8 cellular contexts compared by ENCODE assay signal in genomic region chr2:47905454-47906260, GRCh38. TPM values are rescaled to one million over a fixed set of nuclear protein-coding genes. Genes with fewer than 3 reads are reported as not detected.
DNase-seq lines count a peak whose midpoint lies in the region; ATAC-seq, FAIRE-seq and TF ChIP-seq lines count a peak whose summit lies in the region.

No MANE protein-coding gene starts in this region.

- peak overlapping the region; percentile 90 for H3K4me3 ChIP-seq in A549
- H3K4me3 ChIP-seq in neutrophil (ENCODE audit: low read depth in 1 of 2, low read length in 1 of 2), result peak overlapping the region; percentile 91 to 92
- peak overlapping the region; percentile 56 to 96 (median 93) for H3K4me3 ChIP-seq in thyroid gland (replicated peaks in 1 of 3)

- H3K27ac ChIP-seq in A549 (peak overlapping the region; percentile 98 to 99), RWPE1 (peak overlapping the region; percentile 99), neutrophil (peak overlapping the region; percentile 99), thyroid gland (peak overlapping the region; percentile 99)

- intact Hi-C loops in thyroid gland (cut with DNase I), result loop anchor here (5.0 kb wide), 2 partner anchors 123 to 202 kb away; partner anchors contain the start of gene MSH6

- TF ChIP-seq EP300 in A549 (IDR thresholded peaks at IDR 0.05), result no peak

- peak in 1 of 2 experiments; percentile 81 for DNase-seq in A549 (ENCODE audit: low read depth in 1 of 2, low spot score in 1 of 2)
- DNase-seq in RWPE1 (ENCODE audit: low spot score), result no peak
- DNase-seq in activated naive CD4-positive, alpha-beta T cell (lab: John Stamatoyannopoulos, UW), result peak; percentile 20 to 61 (median 36)
- DNase-seq in frontal cortex (ENCODE audit: low spot score in 2 of 2), result peak; percentile 36 to 60
- DNase-seq in thyroid gland, result peak; percentile 60 to 65

- no peak for FAIRE-seq in A549 (lab: Jason Lieb, UNC)
- no peak for FAIRE-seq in frontal cortex (lab: Jason Lieb, UNC)

- no peaks in the 10 kb centered on the region for H3K9me3 ChIP-seq in A549
- no peaks in the 10 kb centered on the region for H3K9me3 ChIP-seq in neutrophil
- H3K9me3 ChIP-seq in thyroid gland, result no peaks in the 10 kb centered on the region

- H3K27me3 ChIP-seq in neutrophil, result no peaks in the 10 kb centered on the region
- H3K27me3 ChIP-seq in thyroid gland, result no peaks in the 10 kb centered on the region

- POLR2A ChIA-PET in A549 (lab: Yijun Ruan, JAX) (interaction anchor here (0.6 kb wide), 2 partner anchors 65 to 820 kb away, joined by 5 to 6 read pairs; no protein-coding TSS in a partner anchor), RWPE1 (lab: Yijun Ruan, JAX; ENCODE audit: low non-redundant PET) (no interaction called here)

- TF ChIP-seq RAD21 in A549 (conservative IDR thresholded peaks at IDR 0.05 in 1 of 2, IDR thresholded peaks at IDR 0.05 in 1 of 2), result no peak

- WGBS in A549 (ENCODE audit: missing lambda C conversion rate), result 2% methylated on average over 34 of the region's 95 CpGs
- WGBS in thyroid gland, 2 donors, result 1% methylated on average over 50 to 55 of the region's 95 CpGs

- H3K36me3 ChIP-seq in neutrophil (no peaks in the 10 kb centered on the region), thyroid gland (no peaks in the 10 kb centered on the region)

- H3K4me1 ChIP-seq in A549 (peaks cover 22% of the 10 kb centered on the region), neutrophil (ENCODE audit: control insufficient read depth in 1 of 2, insufficient read depth in 1 of 2, low read depth in 1 of 2, low read length in 1 of 2) (peaks cover 32 to 40% of the 10 kb centered on the region in 2 experiments), thyroid gland (peaks cover 14 to 16% of the 10 kb centered on the region in 2 donors)

- TF ChIP-seq POLR2A in A549 (IDR thresholded peaks at IDR 0.05; ENCODE audit: low read length) (no peak; the same call in 1 of the 2 replicates), thyroid gland (IDR thresholded peaks at IDR 0.05) (peak in 1 of 2 donors; percentile 43)

- CTCF ChIA-PET in A549 (lab: Yijun Ruan, JAX) (no interaction called here), RWPE1 (lab: Yijun Ruan, JAX) (no interaction called here)

- H3K4me2 ChIP-seq in A549, result peak overlapping the region; percentile 79

- TF ChIP-seq CTCF in A549 (IDR thresholded peaks at IDR 0.05), result no peak
- TF ChIP-seq CTCF in RWPE1 (conservative IDR thresholded peaks at IDR 0.05; ENCODE audit: low read depth), result no peak
- no peak for TF ChIP-seq CTCF in neutrophil (IDR thresholded peaks at IDR 0.05)
- no peak for TF ChIP-seq CTCF in thyroid gland (IDR thresholded peaks at IDR 0.05)

- ATAC-seq in A549 (peak; percentile 52 to 54), GM18868 (IDR thresholded peaks at IDR 0.05; ENCODE audit: unreplicated experiment) (peak; percentile 2), HG03432 (IDR thresholded peaks at IDR 0.05; ENCODE audit: unreplicated experiment) (peak; percentile 13)

TF ChIP-seq in A549, 52 proteins besides CTCF, POLR2A, EP300 and RAD21:
- TF ChIP-seq RNF2 (IDR thresholded peaks at IDR 0.05; ENCODE audit: borderline replicate concordance, low read depth), result no peak
- no peak for TF ChIP-seq ZNF302 (CRISPR knock-in tag; IDR thresholded peaks at IDR 0.05)
- no peak for TF ChIP-seq BHLHE40 (IDR thresholded peaks at IDR 0.05; ENCODE audit: low read depth, low read length)
- TF ChIP-seq TP53 (CRISPR knock-in tag; IDR thresholded peaks at IDR 0.05), result no peak
- 0 out of 2 replicates have a peak, but pooled peaks have one; percentile 24 for TF ChIP-seq KDM5A (IDR thresholded peaks at IDR 0.05)
- peak; percentile 87 for TF ChIP-seq PHF8 (IDR thresholded peaks at IDR 0.05; ENCODE audit: borderline replicate concordance, low read depth)
TF ChIP-seq in A549: peak in this region for 2.

RNA-seq across cellular contexts. Expression of gene FBXO11, which starts 0.6 kb away (rescaled TPM):
- polyA plus RNA-seq in A549 (2011; rRNA removed) (61.4 and 125 TPM in 2 replicates), A549 (2017; fragmentation: RNase III; extraction: RNeasy Plus Mini Kit Qiagen cat#74134 plus additional on column Dnase treatment) (51.1 to 53.2 TPM (median 52.3 TPM) in 3 replicates)
- 23.4 and 27.4 TPM in 2 replicates for polyA plus RNA-seq in A549 (2012; cell fraction: cytosol; rRNA removed)
- 25.8 and 35.2 TPM in 2 replicates for polyA plus RNA-seq in A549 (2012; cell fraction: nucleus; rRNA removed)
- polyA minus RNA-seq in A549 (2011; rRNA and poly(A)+ RNA removed), result 58.9 and 78.9 TPM in 2 replicates
- total RNA-seq in frontal cortex (212 TPM), thyroid gland (10 to 100 TPM; 50.4 to 82.8 (median 60.6) TPM)

Comparison
In these comparisons a context has a peak if more than half of its experiments do, and no peak if none do; other contexts are left out.
1. ATAC-seq: peak in every context shown above with its lines; median percentile 53 in A549; 13 in HG03432; 2 in GM18868.